7 cellular contexts compared by ENCODE assay signal in the genomic region with DNA sequence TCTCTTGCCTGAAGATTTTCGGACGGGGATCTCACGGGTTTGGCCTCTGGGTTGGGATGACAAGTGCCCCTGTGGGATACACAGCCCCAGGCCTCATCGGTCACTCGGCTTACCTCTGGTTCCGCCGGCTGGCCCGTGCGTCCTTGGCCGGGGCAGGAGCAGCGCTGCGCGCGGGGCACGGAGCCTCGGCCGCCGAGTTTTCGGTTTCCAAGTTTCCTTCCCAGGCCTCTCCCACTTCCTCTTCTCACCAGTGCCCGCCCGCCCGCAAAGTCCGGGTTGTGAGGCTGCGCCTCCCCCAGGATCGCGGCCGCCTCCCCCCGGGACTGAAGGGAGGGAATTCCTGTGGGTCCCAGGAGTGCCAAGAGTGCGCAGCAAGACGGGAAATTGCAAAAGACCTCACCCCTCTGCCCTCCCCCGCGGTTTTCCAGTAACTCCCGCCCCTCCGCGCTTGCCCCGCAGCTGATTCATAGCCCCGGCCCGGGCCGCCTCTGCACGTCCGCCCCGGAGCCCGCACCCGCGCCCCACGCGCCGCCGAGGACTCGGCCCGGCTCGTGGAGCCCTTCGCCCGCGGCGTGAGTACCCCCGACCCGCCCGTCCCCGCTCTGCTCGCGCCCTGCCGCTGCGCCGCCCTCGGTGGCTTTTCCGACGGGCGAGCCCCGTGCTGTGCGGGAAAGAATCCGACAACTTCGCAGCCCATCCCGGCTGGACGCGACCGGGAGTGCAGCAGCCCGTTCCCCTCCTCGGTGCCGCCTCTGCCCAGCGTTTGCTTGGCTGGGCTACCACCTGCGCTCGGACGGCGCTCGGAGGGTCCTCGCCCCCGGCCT. TPM values are rescaled to one million over a fixed set of nuclear protein-coding genes. Genes with fewer than 3 reads are reported as not detected.
DNase-seq lines count a peak whose midpoint lies in the region; ATAC-seq and TF ChIP-seq lines count a peak whose summit lies in the region.

A gene (plus strand): TSS at position 458 of the 824 bp plus-strand sequence. CDS start 23,033 bp downstream, outside the sequence.

- in situ Hi-C loops in GM13977 (cut with MboI; ENCODE audit: low pct_unique_long_range_greater_than_20kb, low sequenced_read_pairs, unreplicated experiment) (no loop called here), Panc1 (cut with HindIII; ENCODE audit: low pct_unique_long_range_greater_than_20kb, low sequenced_read_pairs) (no loop called here)

- 2 to 7% (median 3%) methylated on average over 23 to 88 of the region's 88 CpGs for WGBS in spleen, 5 donors

- no peaks in the 10 kb centered on the region for H3K9me3 ChIP-seq in Panc1 (ENCODE audit: control insufficient read depth, insufficient read depth, low read depth, low read length)
- H3K9me3 ChIP-seq in spleen, result peaks cover 0 to 3% (median 0%) of the 10 kb centered on the region in 8 donors

- H3K4me3 ChIP-seq in Panc1 (ENCODE audit: low read depth in 2 of 2, low read length in 2 of 2), result peak within 1 kb of the TSS; percentile 85 to 99
- peak within 1 kb of the TSS; percentile 36 to 74 (median 49) for H3K4me3 ChIP-seq in spleen

- H3K27me3 ChIP-seq in Panc1 (ENCODE audit: control insufficient read depth, insufficient read depth, low read length), result no peaks in the 10 kb centered on the region
- H3K27me3 ChIP-seq in spleen (replicated peaks in 1 of 7), result peaks cover 0 to 55% (median 18%) of the 10 kb centered on the region in 7 donors

- H3K4me1 ChIP-seq in Panc1 (ENCODE audit: control insufficient read depth, insufficient read depth, low read length) (peaks cover 18% of the 10 kb centered on the region), spleen (peaks cover 0 to 33% (median 12%) of the 10 kb centered on the region in 6 donors)

- no peak for TF ChIP-seq CTCF in GM13977 (IDR thresholded peaks at IDR 0.05; ENCODE audit: extremely low read depth, insufficient read depth, missing control alignments)
- TF ChIP-seq CTCF in Panc1 (IDR thresholded peaks at IDR 0.05), result no peak
- TF ChIP-seq CTCF in spleen (IDR thresholded peaks at IDR 0.05 in 8 of 11, conservative IDR thresholded peaks at IDR 0.05 in 3 of 11), result no peak

- CTCF ChIA-PET in Panc1 (lab: Charles Lee), result no interaction called here

- H3K27ac ChIP-seq in Panc1 (ENCODE audit: low read length), result peak within 1 kb of the TSS; percentile 98
- H3K27ac ChIP-seq in spleen, result peak within 1 kb of the TSS; percentile 62 to 95 (median 90)

- no peaks in the 10 kb centered on the region for H3K36me3 ChIP-seq in Panc1 (ENCODE audit: control insufficient read depth, insufficient read depth, low read length)
- no peaks in the 10 kb centered on the region for H3K36me3 ChIP-seq in spleen

- peak; percentile 35 for DNase-seq in GM13977 (ENCODE audit: low spot score)
- DNase-seq in Panc1 (ENCODE audit: low read depth, low spot score), result peak; percentile 90
- DNase-seq in dermis blood vessel endothelial cell, result peak; percentile 94
- peak; percentile 86 for DNase-seq in left kidney (ENCODE audit: low read depth, low spot score)
- DNase-seq in spleen, result peak; percentile 90

- ATAC-seq in Panc1 (peak; percentile 96), HG03196 (IDR thresholded peaks at IDR 0.05; ENCODE audit: unreplicated experiment) (no peak), HG03469 (IDR thresholded peaks at IDR 0.05; ENCODE audit: unreplicated experiment) (no peak)

- intact Hi-C loops in Panc1 (cut with micrococcal nuclease; ENCODE audit: unreplicated experiment), result loop anchor here (10.0 kb wide), 1 partner anchor 229 kb away; a partner anchor contains a TSS
- intact Hi-C loops in spleen (cut with DNase I; ENCODE audit: low total_unique reads), result no loop called here

- BruUV-seq in Panc1 (replicated peaks; lab: Mats Ljungman, UMichigan), result no TSS peak

- peak in 1 of 3 donors; percentile 51 for TF ChIP-seq POLR2A in spleen (IDR thresholded peaks at IDR 0.05)

- POLR2A ChIA-PET in Panc1 (lab: Charles Lee), result interaction anchor here (0.7 kb wide), 1 partner anchor 15 kb away, joined by 3 read pairs; no protein-coding TSS in a partner anchor

RNA-seq across cellular contexts. Expression of the gene that starts here (rescaled TPM):
- total RNA-seq in Panc1 (2021; ENCODE audit: unreplicated experiment), result 82.4 TPM
- 45.1 TPM for polyA plus RNA-seq in Panc1 (2012; ENCODE audit: insufficient read length)
- total RNA-seq in dermis blood vessel endothelial cell, result 24.2 and 30.0 TPM in 2 replicates
- total RNA-seq in spleen, result 10 to 100 TPM; 60.5 to 74.6 (median 69.5) TPM
- polyA plus RNA-seq in spleen, result 1 to 10 TPM; 2.5 to 6.6 (median 4.5) TPM

Comparison
In these comparisons a context has a peak if more than half of its experiments do, and no peak if none do; other contexts are left out.
1. DNase-seq: peak in every context shown above with its lines; median percentile 94 in dermis blood vessel endothelial cell; 90 in Panc1; 90 in spleen; 86 in left kidney; 35 in GM13977.